ENCODE assay signal across 24 cellular contexts in the genomic region with DNA sequence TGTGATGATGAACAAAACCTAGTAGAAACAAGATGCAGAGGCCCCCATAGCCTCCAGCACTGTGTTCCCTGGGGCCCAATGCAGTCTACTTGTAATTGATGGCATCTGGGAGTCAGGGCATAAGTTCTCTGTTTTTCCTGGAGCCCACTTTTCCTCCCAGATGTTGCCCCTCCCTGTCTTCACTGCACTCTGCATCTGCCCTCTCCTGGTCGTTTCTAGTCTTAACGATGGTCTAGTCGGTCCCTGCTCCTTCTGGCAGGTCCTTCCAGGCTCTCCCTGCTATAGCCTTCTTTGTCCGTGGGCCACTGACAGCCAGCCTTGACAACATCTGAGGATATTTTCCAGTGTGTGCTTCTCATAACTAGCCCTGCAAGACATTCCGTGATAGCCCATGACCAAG.
DNase-seq lines count a peak whose midpoint lies in the region; ATAC-seq, FAIRE-seq and TF ChIP-seq lines count a peak whose summit lies in the region.
"Had no signal": no experiment of that assay in that cellular context is flagged by ENCODE, and none has a peak within 500 bp of the region (broad histone marks: within the 10 kb centered on the region; RNA-seq: fewer than 3 reads in every experiment).

No MANE protein-coding gene starts in this region.

- no TSS peak for BruUV-seq in K562 (replicated peaks; lab: Mats Ljungman, UMichigan)

- H3K9me3 ChIP-seq in OCI-LY3 (ENCODE audit: insufficient read depth, low read length) (no peaks in the 10 kb centered on the region), K562 (replicated peaks; ENCODE audit: control insufficient read depth, insufficient read depth, low read depth, low read length) (no peaks in the 10 kb centered on the region)
- H3K9me3 ChIP-seq: BLaER1 had no signal

- DNase-seq in GM23338 (ENCODE audit: low spot score) (peak; percentile 33), K562 (ENCODE audit: extremely low read depth in 1 of 4, low spot score in 3 of 4) (no peak), retina (no peak)
- DNase-seq: CD4-positive, alpha-beta memory T cell; DMS153; EL; KG1; MV-4-11; NCI-H1417; NCI-H187; NCI-H2227 treated with DMSO at 0.1 percent for 48 hours; NCI-H510A treated with DMSO at 0.1 percent for 48 hours; SHP77; T-helper 1 cell had no signal

- TF ChIP-seq POLR2A in K562 (conservative IDR thresholded peaks at IDR 0.05) = no peak

- peaks cover 15% of the 10 kb centered on the region for H3K4me1 Mint-ChIP-seq in GM23338

- TF ChIP-seq CTCF in 22Rv1 (IDR thresholded peaks at IDR 0.05) (peak; percentile 12; the same call in 1 of the 2 replicates), GM23338 (conservative IDR thresholded peaks at IDR 0.05; ENCODE audit: low read depth in 2 of 2) (peak; percentile 37 to 59), OCI-LY3 (IDR thresholded peaks at IDR 0.05; ENCODE audit: low read depth, low read length) (peak; percentile 35), K562 (IDR thresholded peaks at IDR 0.05 in 2 of 3, conservative IDR thresholded peaks at IDR 0.05 in 1 of 3; ENCODE audit: insufficient read depth in 2 of 3, low read depth in 1 of 3, low read length in 3 of 3) (0 out of 6 replicates have a peak, but pooled peaks of 1 of the 3 experiments have one; percentile 5)

- ATAC-seq in GM23338 (no peak; the same call in 2 of the 3 replicates), K562 (peak; percentile 33; the same call in 1 of the 3 replicates), GM21526 (IDR thresholded peaks at IDR 0.05; ENCODE audit: low FRiP score, unreplicated experiment) (no peak), HG03196 (IDR thresholded peaks at IDR 0.05; ENCODE audit: unreplicated experiment) (no peak), GM21360 (IDR thresholded peaks at IDR 0.05; ENCODE audit: unreplicated experiment) (no peak)
- ATAC-seq: HepG2, SK-N-SH treated with all-trans-retinoic acid at 6 μM for 48 hours had no signal

- H3K79me2 ChIP-seq in GM23338 (replicated peaks; ENCODE audit: insufficient read depth) (no peaks in the 10 kb centered on the region), OCI-LY3 (ENCODE audit: low read length) (no peaks in the 10 kb centered on the region), K562 (ENCODE audit: control insufficient read depth, insufficient read depth, low read length) (no peaks in the 10 kb centered on the region)

- no peak for TF ChIP-seq EP300 in K562 (IDR thresholded peaks at IDR 0.05; ENCODE audit: low read length)

- H3K9me2 ChIP-seq in GM23338 (ENCODE audit: insufficient read depth) = no peaks in the 10 kb centered on the region

- peaks cover 66% of the 10 kb centered on the region for H3K27me3 ChIP-seq in GM23338 (ENCODE audit: insufficient read depth)
- H3K27me3 ChIP-seq in OCI-LY3 (ENCODE audit: low read depth, low read length) = no peaks in the 10 kb centered on the region
- H3K27me3 ChIP-seq in K562 (ENCODE audit: control insufficient read depth in 2 of 2, insufficient read depth in 2 of 2, low read length in 2 of 2) = no peaks in the 10 kb centered on the region; a peak in 1 of 5 replicates

- H3K4me3 Mint-ChIP-seq in GM23338 = no peak overlapping the region
- H3K4me3 Mint-ChIP-seq: CD4-positive, alpha-beta memory T cell had no signal

- WGBS in K562 (ENCODE audit: insufficient coverage, low coverage, missing lambda C conversion rate) = 2% methylated on average over 5 of the region's 5 CpGs

- H3K36me3 Mint-ChIP-seq in GM23338 (ENCODE audit: low read depth) = peaks cover 16% of the 10 kb centered on the region; the same call in 2 of the 3 replicates
- H3K36me3 Mint-ChIP-seq: CD4-positive, alpha-beta memory T cell had no signal

- H3K4me1 ChIP-seq in GM23338 (ENCODE audit: insufficient read depth) = peaks cover 3% of the 10 kb centered on the region; the same call in 1 of the 2 replicates
- H3K4me1 ChIP-seq in OCI-LY3 (ENCODE audit: low read length) = peaks cover 5% of the 10 kb centered on the region
- peaks cover 0 to 6% of the 10 kb centered on the region in 2 experiments; a peak in 2 of 5 replicates for H3K4me1 ChIP-seq in K562 (replicated peaks in 1 of 2; ENCODE audit: control insufficient read depth in 2 of 2, insufficient read depth in 2 of 2, low read length in 2 of 2)
- H3K4me1 ChIP-seq: BLaER1 had no signal

- POLR2A ChIA-PET in K562 (lab: Yijun Ruan, JAX) = interaction anchor here (0.6 kb wide), 1 partner anchor 76 kb away, joined by 3 read pairs; no protein-coding TSS in a partner anchor

- H3K27ac ChIP-seq in 22Rv1 (no peak overlapping the region), GM23338 (ENCODE audit: low read depth) (no peak overlapping the region), OCI-LY3 (ENCODE audit: low read length) (no peak overlapping the region), K562 (ENCODE audit: extremely low read depth, low read depth, low read length) (no peak overlapping the region)
- H3K27ac ChIP-seq: BLaER1 had no signal

- no peak overlapping the region for H3K4me2 ChIP-seq in GM23338
- H3K4me2 ChIP-seq in OCI-LY3 (ENCODE audit: low read length) = no peak overlapping the region
- H3K4me2 ChIP-seq in K562 (ENCODE audit: insufficient read depth, low read length) = no peak overlapping the region
- H3K4me2 ChIP-seq: BLaER1 had no signal

- intact Hi-C loops in K562 (cut with micrococcal nuclease) = no loop called here

- H3K9me3 Mint-ChIP-seq in GM23338 = peaks cover 21% of the 10 kb centered on the region

- H2AFZ ChIP-seq in GM23338 (no peak overlapping the region), OCI-LY3 (ENCODE audit: low read depth, low read length) (no peak overlapping the region), K562 (ENCODE audit: low read depth, low read length) (no peak overlapping the region)

- CTCF ChIA-PET in K562 (lab: Yijun Ruan, JAX; ENCODE audit: low intra/inter-chr PET ratio) = no interaction called here

- H3K27me3 Mint-ChIP-seq in GM23338 (ENCODE audit: insufficient read depth, low read depth, poor library complexity) = peaks cover 54% of the 10 kb centered on the region

- no peaks in the 10 kb centered on the region for H3K36me3 ChIP-seq in GM23338 (ENCODE audit: insufficient read depth)
- no peaks in the 10 kb centered on the region for H3K36me3 ChIP-seq in OCI-LY3 (replicated peaks; ENCODE audit: low read depth, low read length)
- H3K36me3 ChIP-seq in K562 (ENCODE audit: control insufficient read depth, insufficient read depth, low read length) = no peaks in the 10 kb centered on the region
- H3K36me3 ChIP-seq: BLaER1 had no signal

- FAIRE-seq in K562 (lab: Jason Lieb, UNC) = no peak
- FAIRE-seq: A204.1, HepG2, RCC 7860 had no signal

- H4K20me1 ChIP-seq in GM23338 (replicated peaks; ENCODE audit: insufficient read depth) (no peaks in the 10 kb centered on the region), OCI-LY3 (ENCODE audit: insufficient read depth, low read length) (no peaks in the 10 kb centered on the region), K562 (replicated peaks; ENCODE audit: control insufficient read depth, insufficient read depth, low read length) (no peaks in the 10 kb centered on the region)
- H4K20me1 ChIP-seq: BLaER1 had no signal

- H3K9ac ChIP-seq in OCI-LY3 (ENCODE audit: low read length) = no peak overlapping the region
- no peak overlapping the region for H3K9ac ChIP-seq in K562 (ENCODE audit: insufficient read depth in 1 of 2, low read depth in 2 of 2, low read length in 2 of 2)
- H3K9ac ChIP-seq: BLaER1 had no signal

- in situ Hi-C loops in K562 (cut with MboI) = no loop called here

- no peaks in the 10 kb centered on the region for H3K9me1 ChIP-seq in K562 (ENCODE audit: control insufficient read depth, insufficient read depth, low read length)

- peak in 1 of 2 experiments; percentile 13; a peak in 1 of 4 replicates for TF ChIP-seq RAD21 in K562 (CRISPR knock-in tag; conservative IDR thresholded peaks at IDR 0.05 in 1 of 2, IDR thresholded peaks at IDR 0.05 in 1 of 2)

- H3K27ac Mint-ChIP-seq in GM23338 = no peak overlapping the region

- no peaks in the 10 kb centered on the region for H3F3A ChIP-seq in GM23338 (replicated peaks; ENCODE audit: low read depth)

- H3K4me3 ChIP-seq in GM23338 (no peak overlapping the region), OCI-LY3 (ENCODE audit: low read length) (no peak overlapping the region), K562 (no peak overlapping the region)
- H3K4me3 ChIP-seq: BLaER1 had no signal

TF ChIP-seq in GM23338, 12 proteins besides CTCF, POLR2A, EP300 and RAD21 (continues in another document):
- no peak for TF ChIP-seq JUNB (IDR thresholded peaks at IDR 0.05; ENCODE audit: unreplicated experiment)
- no peak for TF ChIP-seq CREB1 (CRISPR knock-in tag; IDR thresholded peaks at IDR 0.05; ENCODE audit: low read depth)
- no peak for TF ChIP-seq POLR2AphosphoS5 (IDR thresholded peaks at IDR 0.05; ENCODE audit: low read depth)
- TF ChIP-seq STAT1 (IDR thresholded peaks at IDR 0.05; ENCODE audit: unreplicated experiment) = no peak
- no peak for TF ChIP-seq ZNF331 (CRISPR knock-in tag; IDR thresholded peaks at IDR 0.05; ENCODE audit: low read depth)
- TF ChIP-seq, protein P1, sequence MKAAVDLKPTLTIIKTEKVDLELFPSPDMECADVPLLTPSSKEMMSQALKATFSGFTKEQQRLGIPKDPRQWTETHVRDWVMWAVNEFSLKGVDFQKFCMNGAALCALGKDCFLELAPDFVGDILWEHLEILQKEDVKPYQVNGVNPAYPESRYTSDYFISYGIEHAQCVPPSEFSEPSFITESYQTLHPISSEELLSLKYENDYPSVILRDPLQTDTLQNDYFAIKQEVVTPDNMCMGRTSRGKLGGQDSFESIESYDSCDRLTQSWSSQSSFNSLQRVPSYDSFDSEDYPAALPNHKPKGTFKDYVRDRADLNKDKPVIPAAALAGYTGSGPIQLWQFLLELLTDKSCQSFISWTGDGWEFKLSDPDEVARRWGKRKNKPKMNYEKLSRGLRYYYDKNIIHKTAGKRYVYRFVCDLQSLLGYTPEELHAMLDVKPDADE (IDR thresholded peaks at IDR 0.05) = no peak
- no peak for TF ChIP-seq EZH2 (IDR thresholded peaks at IDR 0.05; ENCODE audit: low read depth, unreplicated experiment)
